In the genomic region with DNA sequence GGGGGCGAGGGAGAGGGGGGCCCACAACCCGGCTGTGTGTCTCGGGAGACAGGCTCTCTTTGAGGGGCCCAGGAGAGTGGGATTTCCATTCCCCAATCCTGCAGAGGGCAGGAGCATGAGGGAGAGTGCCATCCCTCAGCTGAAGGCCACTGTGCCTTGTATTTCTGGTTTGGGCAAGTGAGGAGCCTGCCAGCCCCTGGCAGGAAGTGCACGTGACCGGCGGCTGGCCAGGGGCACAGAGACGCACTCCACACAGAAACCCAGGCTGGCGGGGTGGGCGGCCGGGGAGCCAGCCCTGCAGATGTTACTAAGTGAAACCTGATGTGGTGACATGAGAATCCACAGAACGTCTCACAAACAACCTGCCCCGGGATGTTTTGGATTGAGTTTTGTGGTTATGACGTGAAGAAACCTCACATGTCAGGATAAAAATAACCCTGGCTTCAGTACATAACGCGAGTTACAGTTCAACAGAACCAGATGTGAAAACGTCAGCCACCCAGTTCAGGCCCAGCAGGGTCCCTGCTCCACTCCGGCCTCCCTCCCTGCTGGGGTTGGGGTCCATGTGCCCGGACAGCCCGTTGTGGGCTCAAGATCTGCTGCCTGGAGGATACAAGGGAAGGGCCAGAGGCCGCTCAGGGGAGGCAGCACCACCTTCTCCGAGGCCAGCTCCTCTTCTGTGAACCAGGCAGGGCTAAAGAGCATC, we compare ENCODE assay signal across 8 cellular contexts. TPM values are rescaled to one million over a fixed set of nuclear protein-coding genes. Genes with fewer than 3 reads are reported as not detected.
DNase-seq lines count a peak whose midpoint lies in the region; ATAC-seq and TF ChIP-seq lines count a peak whose summit lies in the region.

No MANE protein-coding gene starts in this region.

- intact Hi-C loops in posterior vena cava (cut with DNase I), result loop anchor here in 1 of 2 donors (5.0 kb wide), 2 partner anchors 35 to 55 kb away; no protein-coding TSS in a partner anchor
- intact Hi-C loops in aorta (cut with DNase I), result loop anchor here (2.0 to 5.0 kb wide), 2 partner anchors 50 to 53 kb away; a partner anchor contains a TSS

- DNase-seq in AG04449 (ENCODE audit: low read depth, low spot score) (peak; percentile 63), epidermal melanocyte (ENCODE audit: insufficient read length, low spot score) (peak; percentile 93), posterior vena cava (ENCODE audit: low spot score) (peak; percentile 88), aorta (peak in 1 of 2 donors; percentile 87), KBM-7 (no peak)
- peak; percentile 43 to 73 (median 60) for DNase-seq in activated CD8-positive, alpha-beta memory T cell treated with anti-CD3 and anti-CD28 coated beads for 48 hours (ENCODE audit: low read depth in 2 of 3, low spot score in 2 of 3)

- no peaks in the 10 kb centered on the region for H3K4me1 ChIP-seq in aorta (ENCODE audit: control insufficient read depth in 1 of 2, insufficient read depth in 2 of 2, low read length in 2 of 2)

- WGBS in aorta, 2 donors, result 9 to 15% methylated on average over 21 of the region's 21 CpGs

- H3K4me3 ChIP-seq in AG04449 (ENCODE audit: low read depth, low read length) (no peak overlapping the region), aorta (ENCODE audit: low read length in 2 of 2) (no peak overlapping the region)

- no peak for TF ChIP-seq CTCF in AG04449 (IDR thresholded peaks at IDR 0.05; ENCODE audit: insufficient read depth, low read length, missing control alignments)

- in situ Hi-C loops in KBM-7 (cut with MboI; ENCODE audit: low pct_unique_long_range_greater_than_20kb, low sequenced_read_pairs), result no loop called here

- ATAC-seq in GM19372 (IDR thresholded peaks at IDR 0.05; ENCODE audit: low read depth, unreplicated experiment), result peak; percentile 92
- peak; percentile 92 for ATAC-seq in HG03521 (IDR thresholded peaks at IDR 0.05; ENCODE audit: unreplicated experiment)
- ATAC-seq in aorta (ENCODE audit: low FRiP score), result peak; percentile 69

- POLR2A ChIA-PET in AG04449 (lab: Yijun Ruan, JAX), result interaction anchor here (0.6 to 1.5 kb wide), 3 partner anchors 13 to 34 kb away, joined by 3 to 4 read pairs (median 3); no protein-coding TSS in a partner anchor

- H3K27ac ChIP-seq in aorta (ENCODE audit: low read depth in 1 of 2, low read length in 2 of 2), result peak overlapping the region; percentile 16 to 91

- no peaks in the 10 kb centered on the region for H3K9me3 ChIP-seq in aorta (ENCODE audit: control insufficient read depth, low read length)

- H3K27me3 ChIP-seq in aorta (ENCODE audit: control insufficient read depth in 1 of 2, insufficient read depth in 2 of 2, low read length in 1 of 2), result no peaks in the 10 kb centered on the region

- H3K36me3 ChIP-seq in aorta (ENCODE audit: control insufficient read depth in 1 of 2, insufficient read depth in 2 of 2, low read length in 1 of 2), result no peaks in the 10 kb centered on the region

- CTCF ChIA-PET in AG04449 (lab: Yijun Ruan, JAX), result interaction anchor here (0.8 to 3.9 kb wide), 22 partner anchors 9 to 58 kb away, joined by 3 to 18 read pairs (median 6); a partner anchor contains a TSS

RNA-seq across cellular contexts. Expression of a gene that starts 51.7 kb away (rescaled TPM):
- total RNA-seq in posterior vena cava (100 to 1,000 TPM; 116 to 145 TPM), aorta (10 to 100 TPM; 65.7 to 87.4 TPM)
- polyA plus RNA-seq in aorta, result 10 to 100 TPM; 22.0 to 33.4 TPM
